In genomic region chr20:22716824-22717351, GRCh38 we compare ENCODE assay signal across 1 cellular context.
TF ChIP-seq lines count a peak whose summit lies in the region.

No MANE protein-coding gene starts in this region.

TF ChIP-seq in IMR-90, 13 proteins besides CTCF, POLR2A, EP300 and RAD21 (continued from another document):
- TF ChIP-seq FOS (IDR thresholded peaks at IDR 0.05; ENCODE audit: low read depth, low read length) (no peak), MXI1 (IDR thresholded peaks at IDR 0.05; ENCODE audit: borderline replicate concordance, low read depth, low read length) (no peak)
